In the genomic region with DNA sequence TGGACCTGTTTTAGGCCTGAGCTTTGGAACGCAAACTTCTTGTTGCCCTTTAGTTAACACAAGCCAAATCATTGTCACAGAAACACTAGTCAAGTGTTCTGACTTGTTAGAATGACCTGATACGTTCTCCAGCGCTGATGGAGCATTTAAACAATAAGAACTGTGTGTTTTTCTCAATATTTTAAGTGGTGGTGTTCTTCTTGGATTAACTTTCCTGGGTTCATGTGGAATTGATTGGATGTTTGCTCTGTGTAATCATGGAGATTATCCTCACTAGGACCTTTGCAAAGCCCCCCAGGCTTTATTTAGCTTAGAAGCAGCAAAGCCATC, we compare ENCODE assay signal across 9 cellular contexts. TPM values are rescaled to one million over a fixed set of nuclear protein-coding genes. Genes with fewer than 3 reads are reported as not detected.
DNase-seq lines count a peak whose midpoint lies in the region; ATAC-seq and FAIRE-seq lines count a peak whose summit lies in the region.
"Had no signal": no experiment of that assay in that cellular context is flagged by ENCODE, and none has a peak within 500 bp of the region (broad histone marks: within the 10 kb centered on the region; RNA-seq: fewer than 3 reads in every experiment).

No MANE protein-coding gene starts in this region.

- peaks cover 2% of the 10 kb centered on the region for H3K36me3 Mint-ChIP-seq in activated CD4-positive, alpha-beta memory T cell treated with anti-CD3 and anti-CD28 coated beads, Interleukin-2, amount 10 ng/mL, durations not matched to agents 7 days and 5 days (ENCODE audit: low read depth)

- no peak overlapping the region for H3K9ac ChIP-seq in HUES6 (ENCODE audit: low read length)

- peak overlapping the region; percentile 83 for H3K4me3 ChIP-seq in HUES6 (ENCODE audit: low read depth, low read length)
- peak overlapping the region; percentile 75 for H3K4me3 ChIP-seq in right cardiac atrium (ENCODE audit: low read length)
- peak overlapping the region in 1 of 2 donors; percentile 85 for H3K4me3 ChIP-seq in small intestine (ENCODE audit: low read depth in 1 of 2, low read length in 2 of 2)

- H3K9me3 Mint-ChIP-seq in activated CD4-positive, alpha-beta memory T cell treated with anti-CD3 and anti-CD28 coated beads, Interleukin-2, amount 10 ng/mL, durations not matched to agents 7 days and 5 days, result no peaks in the 10 kb centered on the region

- peaks cover 33% of the 10 kb centered on the region for H3K27me3 Mint-ChIP-seq in activated CD4-positive, alpha-beta memory T cell treated with anti-CD3 and anti-CD28 coated beads, Interleukin-2, amount 10 ng/mL, durations not matched to agents 7 days and 5 days

- H3K4me1 ChIP-seq in HUES6 (ENCODE audit: control insufficient read depth, insufficient read depth, low read length) (peaks cover 5% of the 10 kb centered on the region), right cardiac atrium (ENCODE audit: control insufficient read depth, insufficient read depth, low read length) (no peaks in the 10 kb centered on the region), small intestine (ENCODE audit: control insufficient read depth in 2 of 2, insufficient read depth in 1 of 2, low read depth in 1 of 2, low read length in 1 of 2) (no peaks in the 10 kb centered on the region)

- intact Hi-C loops in right cardiac atrium (cut with DNase I), result loop anchor here (5.0 to 10.0 kb wide), 2 partner anchors 146 to 158 kb away; no protein-coding TSS in a partner anchor

- H3K9me3 ChIP-seq in HUES6 (ENCODE audit: control insufficient read depth, insufficient read depth, low read depth, low read length) (no peaks in the 10 kb centered on the region), right cardiac atrium (ENCODE audit: control insufficient read depth, low read length) (no peaks in the 10 kb centered on the region), small intestine (ENCODE audit: control insufficient read depth, low read depth) (no peaks in the 10 kb centered on the region)
- H3K9me3 ChIP-seq: left lung had no signal

- H3K27ac Mint-ChIP-seq in activated CD4-positive, alpha-beta memory T cell treated with anti-CD3 and anti-CD28 coated beads, Interleukin-2, amount 10 ng/mL, durations not matched to agents 7 days and 5 days, result no peak overlapping the region

- ATAC-seq in right cardiac atrium, result no peak
- no peak for ATAC-seq in GM19452 (IDR thresholded peaks at IDR 0.05; ENCODE audit: unreplicated experiment)

- peak overlapping the region; percentile 96 for H3K4me3 Mint-ChIP-seq in activated CD4-positive, alpha-beta memory T cell treated with anti-CD3 and anti-CD28 coated beads, Interleukin-2, amount 10 ng/mL, durations not matched to agents 7 days and 5 days

- H3K27me3 ChIP-seq in HUES6 (ENCODE audit: control insufficient read depth, insufficient read depth, low read length) (peaks cover 33% of the 10 kb centered on the region), right cardiac atrium (ENCODE audit: control insufficient read depth, insufficient read depth) (no peaks in the 10 kb centered on the region), small intestine (ENCODE audit: control insufficient read depth in 2 of 2, insufficient read depth in 2 of 2, low read length in 2 of 2) (no peaks in the 10 kb centered on the region)

- no peaks in the 10 kb centered on the region for H3K36me3 ChIP-seq in HUES6 (ENCODE audit: control insufficient read depth, insufficient read depth, low read length)
- no peaks in the 10 kb centered on the region for H3K36me3 ChIP-seq in small intestine (ENCODE audit: control insufficient read depth in 2 of 2, insufficient read depth in 2 of 2, low read length in 2 of 2)
- H3K36me3 ChIP-seq: left lung had no signal

- DNase-seq in activated CD4-positive, alpha-beta memory T cell treated with anti-CD3 and anti-CD28 coated beads, Interleukin-2, amount 10 ng/mL, durations not matched to agents 7 days and 5 days, result no peak
- DNase-seq in right cardiac atrium (no peak), small intestine (no peak), NCI-H1105 (lab: John Stamatoyannopoulos, UW) (no peak), GF-D8 (lab: John Stamatoyannopoulos, UW) (no peak)
- no peak for DNase-seq in stimulated activated CD4-positive, alpha-beta T cell treated with anti-CD3 and anti-CD28 coated beads, Interleukin-4, amount 100 ng/mL, for 4 hours

- no peak for FAIRE-seq in small intestine (lab: Jason Lieb, UNC)

- 42% methylated on average over 3 of the region's 3 CpGs for WGBS in right cardiac atrium
- 15 to 46% (median 34%) methylated on average over 3 of the region's 3 CpGs for WGBS in small intestine, 3 donors

- CTCF ChIA-PET in activated CD4-positive, alpha-beta memory T cell treated with anti-CD3 and anti-CD28 coated beads, Interleukin-2, amount 10 ng/mL, durations not matched to agents 7 days and 5 days (lab: Charles Lee), result interaction anchor here (0.5 to 4.0 kb wide), 2 partner anchors 61 to 1543 kb away, joined by 5 to 16 read pairs; no protein-coding TSS in a partner anchor

- POLR2A ChIA-PET in activated CD4-positive, alpha-beta memory T cell treated with anti-CD3 and anti-CD28 coated beads, Interleukin-2, amount 10 ng/mL, durations not matched to agents 7 days and 5 days (lab: Charles Lee), result no interaction called here

- H3K27ac ChIP-seq in HUES6 (ENCODE audit: low read depth, low read length) (no peak overlapping the region), right cardiac atrium (ENCODE audit: low read length) (no peak overlapping the region), small intestine (ENCODE audit: low read depth in 1 of 2, low read length in 1 of 2) (peak overlapping the region; percentile 42 to 68)

- peaks cover 34% of the 10 kb centered on the region for H3K4me1 Mint-ChIP-seq in activated CD4-positive, alpha-beta memory T cell treated with anti-CD3 and anti-CD28 coated beads, Interleukin-2, amount 10 ng/mL, durations not matched to agents 7 days and 5 days

RNA-seq across cellular contexts. Expression of a gene that starts 1.6 kb away (rescaled TPM):
- 1 to 10 TPM; 4.0 to 4.1 TPM for total RNA-seq in activated CD4-positive, alpha-beta memory T cell treated with anti-CD3 and anti-CD28 coated beads, Interleukin-2, amount 10 ng/mL, durations not matched to agents 7 days and 5 days
- 1 to 10 TPM; 1.9 to 3.6 (median 3.3) TPM for total RNA-seq in right cardiac atrium
- polyA plus RNA-seq in right cardiac atrium (2.3 TPM), small intestine (10 to 100 TPM; 21.8 to 35.4 (median 35.3) TPM)

Comparison
In these comparisons a context has a peak if more than half of its experiments do, and no peak if none do; other contexts are left out.
1. H3K27ac ChIP-seq: peak in small intestine (2 of 2); none in HUES6 (single experiment) and right cardiac atrium (single experiment).